Comparison of ENCODE assay signal across 14 cellular contexts in genomic region chr2:219527472-219527871, GRCh38. TPM values are rescaled to one million over a fixed set of nuclear protein-coding genes. Genes with fewer than 3 reads are reported as not detected.
DNase-seq lines count a peak whose midpoint lies in the region; FAIRE-seq and TF ChIP-seq lines count a peak whose summit lies in the region.
"Had no signal": no experiment of that assay in that cellular context is flagged by ENCODE, and none has a peak within 500 bp of the region (broad histone marks: within the 10 kb centered on the region; RNA-seq: fewer than 3 reads in every experiment).

No MANE protein-coding gene starts in this region.

- H4K91ac ChIP-seq in H1 (replicated peaks; ENCODE audit: insufficient read length, low read length): no peak overlapping the region

- no peak overlapping the region for H2BK20ac ChIP-seq in H1 (ENCODE audit: low read length)

- H4K20me1 ChIP-seq in MM.1S (ENCODE audit: insufficient read depth, low read length) (no peaks in the 10 kb centered on the region; the same call in 1 of the 2 replicates), H1 (replicated peaks in 1 of 2; ENCODE audit: control insufficient read depth in 1 of 2, insufficient read depth in 2 of 2, low read length in 2 of 2) (no peaks in the 10 kb centered on the region)

- H2BK12ac ChIP-seq in H1 (ENCODE audit: low read depth, low read length): peak overlapping the region; percentile 33; the same call in 1 of the 2 replicates

- no peak for TF ChIP-seq POLR2A in H1 (IDR thresholded peaks at IDR 0.05; ENCODE audit: control extremely low read depth in 1 of 2, low read depth in 2 of 2, low read length in 2 of 2)

- H2AFZ ChIP-seq in MM.1S (ENCODE audit: low read length) (no peak overlapping the region), H1 (ENCODE audit: low read length) (no peak overlapping the region)

- H3K79me2 ChIP-seq in MM.1S (ENCODE audit: low read length): no peaks in the 10 kb centered on the region
- H3K79me2 ChIP-seq in H1 (ENCODE audit: control insufficient read depth in 1 of 2, insufficient read depth in 2 of 2, low read length in 2 of 2): no peaks in the 10 kb centered on the region

- DNase-seq in MM.1S: no peak
- DNase-seq in H1 (ENCODE audit: low read depth in 1 of 2, low spot score in 2 of 2): no peak
- DNase-seq in effector memory CD4-positive, alpha-beta T cell: no peak
- no peak for DNase-seq in GM19239 (ENCODE audit: insufficient read length, low spot score)
- DNase-seq: DND-41, HCEC 1CT, IMR-90, Kasumi-1, NCI-H1105, NCI-H1694, NCI-H2227 treated with DMSO at 0.1 percent for 48 hours, NCI-H524 had no signal

- POLR2A ChIA-PET in H1 (lab: Charles Lee; ENCODE audit: partially characterized antibody): interaction anchor here (0.6 to 3.8 kb wide), 13 partner anchors 10 to 310 kb away, joined by 3 to 14 read pairs (median 3); a partner anchor contains a TSS

- H3K9me2 ChIP-seq in MM.1S (replicated peaks; ENCODE audit: insufficient read depth, low read length): no peaks in the 10 kb centered on the region

- TF ChIP-seq RAD21 in H1 (IDR thresholded peaks at IDR 0.05 in 1 of 2, conservative IDR thresholded peaks at IDR 0.05 in 1 of 2; ENCODE audit: low read depth in 2 of 2, low read length in 2 of 2): no peak

- TF ChIP-seq EP300 in H1 (IDR thresholded peaks at IDR 0.05; ENCODE audit: borderline replicate concordance in 1 of 2, low read depth in 2 of 2, low read length in 2 of 2): no peak

- H2AK5ac ChIP-seq in H1 (ENCODE audit: low read depth, low read length): no peak overlapping the region

- H3K4ac ChIP-seq in H1 (replicated peaks; ENCODE audit: insufficient read length, low read depth, low read length): no peak overlapping the region

- CTCF ChIA-PET in H1 (lab: Charles Lee; ENCODE audit: partially characterized antibody): interaction anchor here (0.8 to 113.1 kb wide), 15 partner anchors 6 to 469 kb away, joined by 3 to 7248 read pairs (median 5); partner anchors contain the start of genes ASIC4, CHPF, DES and GMPPA

- H3K4me1 ChIP-seq in MM.1S (ENCODE audit: low read length) (peaks cover 5% of the 10 kb centered on the region; the same call in 1 of the 2 replicates), H1 (replicated peaks in 1 of 4; ENCODE audit: control insufficient read depth in 3 of 4, insufficient read depth in 4 of 4, low read length in 3 of 4) (peaks cover 0 to 19% (median 10%) of the 10 kb centered on the region in 4 experiments; a peak in 5 of 7 replicates)
- peaks cover 8% of the 10 kb centered on the region for H3K4me1 ChIP-seq in effector memory CD4-positive, alpha-beta T cell (ENCODE audit: control insufficient read depth, insufficient read depth, low read length, poor library complexity, severe bottlenecking)

- no peaks in the 10 kb centered on the region for H3K79me1 ChIP-seq in H1 (ENCODE audit: low read depth, low read length)

- peak overlapping the region; percentile 95; the same call in 1 of the 2 replicates for H2BK15ac ChIP-seq in H1 (ENCODE audit: low read length)

- TF ChIP-seq CTCF in MM.1S (IDR thresholded peaks at IDR 0.05; ENCODE audit: low read length) (no peak), H1 (IDR thresholded peaks at IDR 0.05; ENCODE audit: control extremely low read depth in 1 of 3, insufficient read depth in 1 of 3, low read depth in 1 of 3, low read length in 3 of 3) (no peak)

- WGBS in H1 (ENCODE audit: extremely low coverage in 1 of 2, insufficient coverage in 1 of 2, insufficient read length in 1 of 2, insufficient replicate concordance in 2 of 2, low coverage in 1 of 2, low lambda C conversion rate in 2 of 2, missing lambda C conversion rate in 1 of 2), 2 experiments: 87% methylated on average over 5 of the region's 5 CpGs; no CpG with 5 or more reads in 1 of the 2 experiments

- H3K4me2 ChIP-seq in MM.1S (ENCODE audit: low read depth, low read length) (0 out of 2 replicates have a peak overlapping the region, but pooled peaks have one; percentile 18), H1 (ENCODE audit: insufficient read depth in 1 of 2, low read depth in 2 of 2, low read length in 2 of 2) (no peak overlapping the region)
- H3K4me2 ChIP-seq: A549 had no signal

- H3K4me3 ChIP-seq in MM.1S (ENCODE audit: low read length) (no peak overlapping the region), H1 (ENCODE audit: extremely low read depth in 1 of 4, insufficient read depth in 2 of 4, low read depth in 3 of 4, low read length in 4 of 4) (no peak overlapping the region)
- H3K4me3 ChIP-seq in effector memory CD4-positive, alpha-beta T cell (ENCODE audit: insufficient read depth, low read depth, low read length, poor library complexity, severe bottlenecking): no peak overlapping the region
- H3K4me3 ChIP-seq: A549 had no signal

- H3K27me3 ChIP-seq in MM.1S (replicated peaks; ENCODE audit: insufficient read depth, low read length) (peaks cover 95% of the 10 kb centered on the region), H1 (replicated peaks in 1 of 4; ENCODE audit: control insufficient read depth in 3 of 4, extremely low read depth in 1 of 4, insufficient read depth in 3 of 4, low read length in 3 of 4) (peaks cover 0 to 24% (median 12%) of the 10 kb centered on the region in 4 experiments; a peak in 6 of 7 replicates)
- H3K27me3 ChIP-seq in effector memory CD4-positive, alpha-beta T cell (replicated peaks; ENCODE audit: control insufficient read depth, insufficient read depth, low read length, poor library complexity, severe bottlenecking): peaks cover 29% of the 10 kb centered on the region

- no peak overlapping the region for H4K5ac ChIP-seq in H1 (ENCODE audit: insufficient read length, low read depth, low read length)

- H3K9me3 ChIP-seq in MM.1S (replicated peaks; ENCODE audit: insufficient read depth, low read length): no peaks in the 10 kb centered on the region
- no peaks in the 10 kb centered on the region for H3K9me3 ChIP-seq in H1 (ENCODE audit: insufficient read depth in 2 of 2, low read depth in 1 of 2, low read length in 1 of 2)
- no peaks in the 10 kb centered on the region for H3K9me3 ChIP-seq in effector memory CD4-positive, alpha-beta T cell (ENCODE audit: control insufficient read depth, low read length)
- H3K9me3 ChIP-seq: A549 had no signal

- no peak overlapping the region for H3K9ac ChIP-seq in MM.1S (ENCODE audit: low read length)
- H3K9ac ChIP-seq in H1 (replicated peaks in 1 of 4; ENCODE audit: extremely low read depth in 1 of 4, low read depth in 3 of 4, low read length in 3 of 4): no peak overlapping the region

- H3K56ac ChIP-seq in H1 (replicated peaks; ENCODE audit: insufficient read length, low read depth, low read length): no peak overlapping the region

- no peak overlapping the region for H3K14ac ChIP-seq in H1 (ENCODE audit: insufficient read length)

- H3K18ac ChIP-seq in H1 (ENCODE audit: extremely low read depth, low read length): no peak overlapping the region

- no peak for FAIRE-seq in H1 (lab: Jason Lieb, UNC)
- no peak for FAIRE-seq in GM19239 (lab: Jason Lieb, UNC)
- FAIRE-seq: A549, G401.6 had no signal

- H4K8ac ChIP-seq in H1 (ENCODE audit: extremely low read depth, insufficient read depth, low read length): no peak overlapping the region

- H2BK120ac ChIP-seq in H1 (replicated peaks; ENCODE audit: low read depth, low read length): no peak overlapping the region

- H3K23me2 ChIP-seq in H1 (ENCODE audit: low read depth, low read length): peaks cover 2% of the 10 kb centered on the region; the same call in 1 of the 2 replicates

- H3F3A ChIP-seq in MM.1S (ENCODE audit: insufficient read depth, low read length): no peaks in the 10 kb centered on the region

- H3K36me3 ChIP-seq in MM.1S (replicated peaks; ENCODE audit: insufficient read depth, low read length) (no peaks in the 10 kb centered on the region), H1 (ENCODE audit: control insufficient read depth in 2 of 4, insufficient read depth in 4 of 4, low read length in 3 of 4) (no peaks in the 10 kb centered on the region)
- no peaks in the 10 kb centered on the region for H3K36me3 ChIP-seq in effector memory CD4-positive, alpha-beta T cell (ENCODE audit: control insufficient read depth, insufficient read depth, low read length)

- H3K27ac ChIP-seq in MM.1S (ENCODE audit: low read length) (no peak overlapping the region), H1 (ENCODE audit: low read depth, low read length) (no peak overlapping the region)
- no peak overlapping the region for H3K27ac ChIP-seq in effector memory CD4-positive, alpha-beta T cell (ENCODE audit: insufficient read depth, low read length, poor library complexity, severe bottlenecking)
- H3K27ac ChIP-seq: A549 had no signal

- H2BK5ac ChIP-seq in H1 (ENCODE audit: low read depth, low read length): no peak overlapping the region

- H3K23ac ChIP-seq in H1 (ENCODE audit: insufficient read length): no peak overlapping the region

RNA-seq across cellular contexts. Expression of gene ASIC4, which starts 13.2 kb away (rescaled TPM):
- total RNA-seq in H1 (2021; fragmentation: NEBNext Ultra II Directional; extraction: Animal tissue kit (Norgen Biotek cat#: 25700)): 0.19 and 0.22 TPM in 2 replicates
- polyA plus RNA-seq in H1 (2011; rRNA removed): 0.12 and 0.30 TPM in 2 replicates
- polyA plus RNA-seq in H1 (2011; cell fraction: cytosol; rRNA removed): 0.18 TPM
- 0.96 TPM for polyA plus RNA-seq in H1 (2011; cell fraction: nucleus; rRNA removed)
- polyA plus RNA-seq in H1 (2012, experiment 1 of 2): 0.11 to 0.42 TPM (median 0.36 TPM) in 3 of 4 replicates, not detected in the other
- 0.05 TPM for polyA plus RNA-seq in H1 (2012, experiment 2 of 2)
- polyA plus RNA-seq in H1 (2013, experiment 1 of 2): 0.06 TPM
- 0.13 TPM for polyA plus RNA-seq in H1 (2013, experiment 2 of 2)
- polyA minus RNA-seq in H1 (2011; rRNA and poly(A)+ RNA removed): 0.12 and 0.22 TPM in 2 replicates
- polyA minus RNA-seq in H1 (2011; cell fraction: cytosol; rRNA and poly(A)+ RNA removed): not detected
- polyA minus RNA-seq in H1 (2011; cell fraction: nucleus; rRNA and poly(A)+ RNA removed): 0.50 TPM
- total RNA-seq: IMR-90 had no signal

RNA-seq across cellular contexts. Expression of gene CHPF, which starts 16.1 kb away (rescaled TPM):
- total RNA-seq in H1 (2021; fragmentation: NEBNext Ultra II Directional; extraction: Animal tissue kit (Norgen Biotek cat#: 25700)): 62.9 and 68.1 TPM in 2 replicates
- 67.3 and 103 TPM in 2 replicates for polyA plus RNA-seq in H1 (2011; rRNA removed)
- polyA plus RNA-seq in H1 (2011; cell fraction: cytosol; rRNA removed): 61.7 TPM
- polyA plus RNA-seq in H1 (2011; cell fraction: nucleus; rRNA removed): 76.8 TPM
- polyA plus RNA-seq in H1 (2012, experiment 1 of 2): 33.7 to 59.5 TPM (median 55.7 TPM) in 4 replicates
- 62.7 TPM for polyA plus RNA-seq in H1 (2012, experiment 2 of 2)
- polyA plus RNA-seq in H1 (2013, experiment 1 of 2): 107 TPM
- 107 TPM for polyA plus RNA-seq in H1 (2013, experiment 2 of 2)
- 17.3 and 20.9 TPM in 2 replicates for polyA minus RNA-seq in H1 (2011; rRNA and poly(A)+ RNA removed)
- 62.2 TPM for polyA minus RNA-seq in H1 (2011; cell fraction: cytosol; rRNA and poly(A)+ RNA removed)
- 38.8 TPM for polyA minus RNA-seq in H1 (2011; cell fraction: nucleus; rRNA and poly(A)+ RNA removed)

RNA-seq across cellular contexts. Expression of gene TMEM198, which starts 16.4 kb away (rescaled TPM):
- total RNA-seq in H1 (2021; fragmentation: NEBNext Ultra II Directional; extraction: Animal tissue kit (Norgen Biotek cat#: 25700)): 10.2 and 11.0 TPM in 2 replicates
- 10.4 and 15.4 TPM in 2 replicates for polyA plus RNA-seq in H1 (2011; rRNA removed)
- 10.0 TPM for polyA plus RNA-seq in H1 (2011; cell fraction: cytosol; rRNA removed)
- polyA plus RNA-seq in H1 (2011; cell fraction: nucleus; rRNA removed): 19.0 TPM
- 7.6 to 11.7 TPM (median 9.4 TPM) in 4 replicates for polyA plus RNA-seq in H1 (2012, experiment 1 of 2)
- polyA plus RNA-seq in H1 (2012, experiment 2 of 2): 13.6 TPM
- 8.4 TPM for polyA plus RNA-seq in H1 (2013, experiment 1 of 2)
- polyA plus RNA-seq in H1 (2013, experiment 2 of 2): 8.2 TPM
- polyA minus RNA-seq in H1 (2011; rRNA and poly(A)+ RNA removed): 4.3 and 6.1 TPM in 2 replicates
- polyA minus RNA-seq in H1 (2011; cell fraction: cytosol; rRNA and poly(A)+ RNA removed): 7.5 TPM
- 5.6 TPM for polyA minus RNA-seq in H1 (2011; cell fraction: nucleus; rRNA and poly(A)+ RNA removed)

RNA-seq across cellular contexts. Expression of gene GMPPA, which starts 28.8 kb away (rescaled TPM):
- 34.3 and 35.3 TPM in 2 replicates for total RNA-seq in H1 (2021; fragmentation: NEBNext Ultra II Directional; extraction: Animal tissue kit (Norgen Biotek cat#: 25700))
- 98.8 and 101 TPM in 2 replicates for polyA plus RNA-seq in H1 (2011; rRNA removed)
- polyA plus RNA-seq in H1 (2011; cell fraction: cytosol; rRNA removed): 59.0 TPM
- 133 TPM for polyA plus RNA-seq in H1 (2011; cell fraction: nucleus; rRNA removed)
- 32.8 to 43.7 TPM (median 41.5 TPM) in 4 replicates for polyA plus RNA-seq in H1 (2012, experiment 1 of 2)
- polyA plus RNA-seq in H1 (2012, experiment 2 of 2): 53.9 TPM
- polyA plus RNA-seq in H1 (2013, experiment 1 of 2): 32.4 TPM
- polyA plus RNA-seq in H1 (2013, experiment 2 of 2): 31.6 TPM
- 67.3 and 79.3 TPM in 2 replicates for polyA minus RNA-seq in H1 (2011; rRNA and poly(A)+ RNA removed)
- polyA minus RNA-seq in H1 (2011; cell fraction: cytosol; rRNA and poly(A)+ RNA removed): 24.6 TPM
- 26.1 TPM for polyA minus RNA-seq in H1 (2011; cell fraction: nucleus; rRNA and poly(A)+ RNA removed)

RNA-seq across cellular contexts. Expression of gene OBSL1, which starts 43.9 kb away (rescaled TPM):
- total RNA-seq in H1 (2021; fragmentation: NEBNext Ultra II Directional; extraction: Animal tissue kit (Norgen Biotek cat#: 25700)): 127 and 135 TPM in 2 replicates
- polyA plus RNA-seq in H1 (2011; rRNA removed): 116 and 205 TPM in 2 replicates
- polyA plus RNA-seq in H1 (2011; cell fraction: cytosol; rRNA removed): 171 TPM
- polyA plus RNA-seq in H1 (2011; cell fraction: nucleus; rRNA removed): 776 TPM
- polyA plus RNA-seq in H1 (2012, experiment 1 of 2): 105 to 168 TPM (median 164 TPM) in 4 replicates
- polyA plus RNA-seq in H1 (2012, experiment 2 of 2): 108 TPM
- polyA plus RNA-seq in H1 (2013, experiment 1 of 2): 76.8 TPM
- polyA plus RNA-seq in H1 (2013, experiment 2 of 2): 67.6 TPM
- polyA minus RNA-seq in H1 (2011; rRNA and poly(A)+ RNA removed): 64.9 and 94.5 TPM in 2 replicates
- polyA minus RNA-seq in H1 (2011; cell fraction: cytosol; rRNA and poly(A)+ RNA removed): 91.4 TPM
- polyA minus RNA-seq in H1 (2011; cell fraction: nucleus; rRNA and poly(A)+ RNA removed): 160 TPM
